In genomic region chr12:24226745-24227350, GRCh38 we compare ENCODE assay signal across 12 cellular contexts.
DNase-seq lines count a peak whose midpoint lies in the region; FAIRE-seq and TF ChIP-seq lines count a peak whose summit lies in the region.
"Had no signal": no experiment of that assay in that cellular context is flagged by ENCODE, and none has a peak within 500 bp of the region (broad histone marks: within the 10 kb centered on the region; RNA-seq: fewer than 3 reads in every experiment).

No MANE protein-coding gene starts in this region.

- H3K27ac ChIP-seq in ovary, result no peak overlapping the region
- H3K27ac ChIP-seq in caudate nucleus (ENCODE audit: low read depth, low read length), result no peak overlapping the region

- TF ChIP-seq CTCF in AG10803 (conservative IDR thresholded peaks at IDR 0.05; ENCODE audit: low read length) (no peak), bronchial epithelial cell (IDR thresholded peaks at IDR 0.05; ENCODE audit: insufficient read depth, low read length, severe bottlenecking) (no peak), ovary (IDR thresholded peaks at IDR 0.05) (no peak)

- WGBS in ovary, 3 donors, result 76 to 83% (median 76%) methylated on average over 9 of the region's 9 CpGs

- FAIRE-seq in bronchial epithelial cell (lab: Jason Lieb, UNC), result peak; percentile 50
- FAIRE-seq: frontal cortex had no signal

- DNase-seq in AG10803 (ENCODE audit: low read depth) (peak; percentile 28), MG63 (peak; percentile 50), bronchial epithelial cell (ENCODE audit: low read depth) (peak; percentile 93), lung microvascular endothelial cell (ENCODE audit: low read depth in 2 of 2) (peak; percentile 57 to 71), ovary (no peak), caudate nucleus (lab: John Stamatoyannopoulos, UW) (no peak), A172 (ENCODE audit: low spot score) (no peak)
- no peak for DNase-seq in activated T-helper 2 cell treated with anti-CD3 and anti-CD28 coated beads, Interferon-gamma antibody, Interleukin-2, Interleukin-4, amounts not matched to agents 10 μg/mL and 5 μg/mL and 100 μg/mL, durations not matched to agents 14 hours and 24 hours and 36 hours (ENCODE audit: low spot score)
- DNase-seq: activated T-cell treated with anti-CD3 and anti-CD28 coated beads for 4 hours, COR-L47 had no signal

- no peaks in the 10 kb centered on the region for H3K4me1 ChIP-seq in ovary (ENCODE audit: insufficient read depth)

- no peak overlapping the region for H3K27ac Mint-ChIP-seq in activated T-helper 2 cell treated with anti-CD3 and anti-CD28 coated beads, Interferon-gamma antibody, Interleukin-2, Interleukin-4, amounts not matched to agents 10 μg/mL and 5 μg/mL and 100 μg/mL, durations not matched to agents 14 hours and 24 hours and 36 hours
- H3K27ac Mint-ChIP-seq: progenitor cell of endocrine pancreas had no signal

- TF ChIP-seq EP300 in ovary (IDR thresholded peaks at IDR 0.05), result no peak

- no peaks in the 10 kb centered on the region for H3K27me3 Mint-ChIP-seq in activated T-helper 2 cell treated with anti-CD3 and anti-CD28 coated beads, Interferon-gamma antibody, Interleukin-2, Interleukin-4, amounts not matched to agents 10 μg/mL and 5 μg/mL and 100 μg/mL, durations not matched to agents 14 hours and 24 hours and 36 hours (ENCODE audit: low read depth)
- H3K27me3 Mint-ChIP-seq: progenitor cell of endocrine pancreas had no signal

- peaks cover 7% of the 10 kb centered on the region for H3K9me3 Mint-ChIP-seq in activated T-helper 2 cell treated with anti-CD3 and anti-CD28 coated beads, Interferon-gamma antibody, Interleukin-2, Interleukin-4, amounts not matched to agents 10 μg/mL and 5 μg/mL and 100 μg/mL, durations not matched to agents 14 hours and 24 hours and 36 hours

- H3K4me1 Mint-ChIP-seq in activated T-helper 2 cell treated with anti-CD3 and anti-CD28 coated beads, Interferon-gamma antibody, Interleukin-2, Interleukin-4, amounts not matched to agents 10 μg/mL and 5 μg/mL and 100 μg/mL, durations not matched to agents 14 hours and 24 hours and 36 hours (ENCODE audit: low read depth), result no peaks in the 10 kb centered on the region

- TF ChIP-seq POLR2A in ovary (IDR thresholded peaks at IDR 0.05), result no peak

- no peak overlapping the region for H3K4me3 Mint-ChIP-seq in activated T-helper 2 cell treated with anti-CD3 and anti-CD28 coated beads, Interferon-gamma antibody, Interleukin-2, Interleukin-4, amounts not matched to agents 10 μg/mL and 5 μg/mL and 100 μg/mL, durations not matched to agents 14 hours and 24 hours and 36 hours (ENCODE audit: low read depth)

- intact Hi-C loops in ovary (cut with DNase I), result no loop called here
- intact Hi-C loops in activated T-helper 2 cell treated with anti-CD3 and anti-CD28 coated beads, Interferon-gamma antibody, Interleukin-2, Interleukin-4, amounts not matched to agents 10 μg/mL and 5 μg/mL and 100 μg/mL, durations not matched to agents 14 hours and 24 hours and 36 hours (cut with micrococcal nuclease), result no loop called here

- H3K4me3 ChIP-seq in AG10803 (ENCODE audit: low read length), result no peak overlapping the region
- no peak overlapping the region for H3K4me3 ChIP-seq in MG63
- no peak overlapping the region for H3K4me3 ChIP-seq in bronchial epithelial cell (ENCODE audit: low read depth, low read length)
- no peak overlapping the region for H3K4me3 ChIP-seq in ovary

- no peaks in the 10 kb centered on the region for H3K36me3 Mint-ChIP-seq in activated T-helper 2 cell treated with anti-CD3 and anti-CD28 coated beads, Interferon-gamma antibody, Interleukin-2, Interleukin-4, amounts not matched to agents 10 μg/mL and 5 μg/mL and 100 μg/mL, durations not matched to agents 14 hours and 24 hours and 36 hours (ENCODE audit: low read depth)

- no peaks in the 10 kb centered on the region for H3K36me3 ChIP-seq in MG63
- H3K36me3 ChIP-seq in bronchial epithelial cell (ENCODE audit: control insufficient read depth, insufficient read depth, low read length), result no peaks in the 10 kb centered on the region
- no peaks in the 10 kb centered on the region for H3K36me3 ChIP-seq in ovary

- H3K27me3 ChIP-seq in MG63 (no peaks in the 10 kb centered on the region), bronchial epithelial cell (ENCODE audit: control insufficient read depth, insufficient read depth, low read length) (no peaks in the 10 kb centered on the region), ovary (no peaks in the 10 kb centered on the region)

- H3K9me3 ChIP-seq in MG63, result peaks cover 2% of the 10 kb centered on the region; the same call in 1 of the 2 replicates
- H3K9me3 ChIP-seq in ovary, result no peaks in the 10 kb centered on the region

Comparison
In these comparisons a context has a peak if more than half of its experiments do, and no peak if none do; other contexts are left out.
1. DNase-seq: peak in AG10803 (single experiment), MG63 (single experiment), bronchial epithelial cell (single experiment) and lung microvascular endothelial cell (2 of 2); none in ovary (0 of 5), caudate nucleus (0 of 61), A172 (single experiment) and activated T-helper 2 cell treated with anti-CD3 and anti-CD28 coated beads, Interferon-gamma antibody, Interleukin-2, Interleukin-4, amounts not matched to agents 10 μg/mL and 5 μg/mL and 100 μg/mL, durations not matched to agents 14 hours and 24 hours and 36 hours (single experiment).